In genomic region chr5:15463231-15463630, GRCh38 we compare ENCODE assay signal across 10 cellular contexts. TPM values are rescaled to one million over a fixed set of nuclear protein-coding genes. Genes with fewer than 3 reads are reported as not detected.
DNase-seq lines count a peak whose midpoint lies in the region; ATAC-seq and TF ChIP-seq lines count a peak whose summit lies in the region.
"Had no signal": no experiment of that assay in that cellular context is flagged by ENCODE, and none has a peak within 500 bp of the region (broad histone marks: within the 10 kb centered on the region; RNA-seq: fewer than 3 reads in every experiment).

No MANE protein-coding gene starts in this region.

- peak; percentile 26 to 40 (median 31) for TF ChIP-seq CTCF in nephron (IDR thresholded peaks at IDR 0.05; ENCODE audit: unreplicated experiment in 3 of 3)

- ATAC-seq in GM18867 (IDR thresholded peaks at IDR 0.05; ENCODE audit: unreplicated experiment) = no peak
- ATAC-seq: T-helper 17 cell had no signal

- no peak overlapping the region for H3K4me3 Mint-ChIP-seq in nephron
- H3K4me3 Mint-ChIP-seq: activated naive CD4-positive, alpha-beta T cell treated with anti-CD3 and anti-CD28 coated beads, Interleukin-2, amount 10 ng/mL, durations not matched to agents 7 days and 5 days; T-helper 17 cell had no signal

- no peaks in the 10 kb centered on the region for H3K36me3 Mint-ChIP-seq in nephron (ENCODE audit: low read depth)
- H3K36me3 Mint-ChIP-seq: activated naive CD4-positive, alpha-beta T cell treated with anti-CD3 and anti-CD28 coated beads, Interleukin-2, amount 10 ng/mL, durations not matched to agents 7 days and 5 days had no signal

- H3K9me3 Mint-ChIP-seq in nephron = peaks cover 12% of the 10 kb centered on the region

- no peak overlapping the region for H3K27ac Mint-ChIP-seq in nephron
- H3K27ac Mint-ChIP-seq: activated naive CD4-positive, alpha-beta T cell treated with anti-CD3 and anti-CD28 coated beads, Interleukin-2, amount 10 ng/mL, durations not matched to agents 7 days and 5 days; T-helper 17 cell had no signal

- no peak overlapping the region for H3K27ac ChIP-seq in substantia nigra (ENCODE audit: low read depth, low read length, poor library complexity, severe bottlenecking)

- no peaks in the 10 kb centered on the region for H3K4me1 Mint-ChIP-seq in nephron
- H3K4me1 Mint-ChIP-seq: activated naive CD4-positive, alpha-beta T cell treated with anti-CD3 and anti-CD28 coated beads, Interleukin-2, amount 10 ng/mL, durations not matched to agents 7 days and 5 days; T-helper 17 cell had no signal

- peak; percentile 10 for DNase-seq in ELF-1 (ENCODE audit: low read depth, low spot score)
- peak; percentile 66 for DNase-seq in NCI-H2171 treated with DMSO at 0.1 percent for 48 hours (lab: John Stamatoyannopoulos, UW)
- DNase-seq in dermis microvascular lymphatic vessel endothelial cell (ENCODE audit: low read depth in 2 of 2) = peak; percentile 21 to 59
- no peak for DNase-seq in substantia nigra (lab: John Stamatoyannopoulos, UW)
- DNase-seq in activated gamma-delta T cell (lab: John Stamatoyannopoulos, UW) = no peak
- DNase-seq in NCI-H1436 treated with DMSO at 0.1 percent for 48 hours (lab: John Stamatoyannopoulos, UW) = no peak
- DNase-seq: activated naive CD4-positive, alpha-beta T cell treated with anti-CD3 and anti-CD28 coated beads, Interleukin-2, amount 10 ng/mL, durations not matched to agents 7 days and 5 days; T-helper 17 cell had no signal

- no peaks in the 10 kb centered on the region for H3K27me3 Mint-ChIP-seq in nephron (ENCODE audit: low read depth)
- H3K27me3 Mint-ChIP-seq: activated naive CD4-positive, alpha-beta T cell treated with anti-CD3 and anti-CD28 coated beads, Interleukin-2, amount 10 ng/mL, durations not matched to agents 7 days and 5 days; T-helper 17 cell had no signal

RNA-seq across cellular contexts. Expression of gene FBXL7, which starts 36.7 kb away (rescaled TPM):
- total RNA-seq in dermis microvascular lymphatic vessel endothelial cell = 8.6 and 28.2 TPM in 2 replicates
- total RNA-seq: T-helper 17 cell had no signal

Comparison
In these comparisons a context has a peak if more than half of its experiments do, and no peak if none do; other contexts are left out.
1. DNase-seq: peak in ELF-1 (single experiment), NCI-H2171 treated with DMSO at 0.1 percent for 48 hours (single experiment) and dermis microvascular lymphatic vessel endothelial cell (2 of 2); none in substantia nigra (0 of 49), activated gamma-delta T cell (single experiment) and NCI-H1436 treated with DMSO at 0.1 percent for 48 hours (single experiment).